In the genomic region with DNA sequence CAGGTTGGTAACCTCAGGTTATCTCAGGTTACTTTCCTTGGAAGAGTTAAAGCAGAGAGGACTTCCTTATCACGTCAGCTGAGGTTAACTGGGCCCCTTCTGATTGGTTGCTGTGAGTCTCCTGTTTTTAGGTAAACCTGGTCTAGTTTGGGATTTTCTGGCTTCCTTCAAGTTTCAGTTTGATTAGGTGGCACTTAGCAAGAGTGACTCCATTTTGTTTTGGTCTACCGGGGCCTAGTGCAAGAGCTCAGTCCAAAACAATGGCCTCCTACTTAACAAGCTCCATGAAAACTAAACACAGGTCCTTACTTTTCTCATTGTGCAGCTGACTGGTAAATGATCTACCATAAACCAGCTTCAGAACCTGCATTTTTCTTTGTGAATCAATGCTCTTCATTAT, we compare ENCODE assay signal across 39 cellular contexts.
"Had no signal": no experiment of that assay in that cellular context is flagged by ENCODE, and none has a peak within 500 bp of the region (broad histone marks: within the 10 kb centered on the region; RNA-seq: fewer than 3 reads in every experiment).

No MANE protein-coding gene starts in this region.

- H3K27me3 Mint-ChIP-seq: activated naive CD8-positive, alpha-beta T cell; activated naive CD8-positive, alpha-beta T cell treated with anti-CD3 and anti-CD28 coated beads for 36 hours; activated naive CD8-positive, alpha-beta T cell treated with anti-CD3 and anti-CD28 coated beads, Interleukin-2, amount 10 ng/mL, durations not matched to agents 7 days and 5 days; activated naive CD8-positive, alpha-beta T cell treated with anti-CD3 and anti-CD28 coated beads, Interleukin-2, amount 50 U/mL, for 24 hours; activated T-cell treated with anti-CD3 and anti-CD28 coated beads, Interleukin-2, amount 50 U/mL, for 24 hours had no signal

- H3K4me3 ChIP-seq: adrenal gland, ascending aorta, body of pancreas, breast epithelium, cardiac muscle cell had no signal

- H3K27ac ChIP-seq: adrenal gland, ascending aorta, body of pancreas, brain microvascular endothelial cell, breast epithelium, cardiac muscle cell had no signal

- DNase-seq: activated effector memory CD4-positive, alpha-beta T cell treated with anti-CD3 and anti-CD28 coated beads, Interleukin-2, amount 50 U/mL, for 16 hours; activated effector memory CD4-positive, alpha-beta T cell treated with Interleukin-2 at 50 U/mL for 16 hours; activated gamma-delta T cell; activated gamma-delta T cell treated with Interleukin-2 at 50 U/mL for 16 hours; activated naive CD4-positive, alpha-beta T cell; activated naive CD4-positive, alpha-beta T cell treated with anti-CD3 and anti-CD28 coated beads for 36 hours; activated naive CD4-positive, alpha-beta T cell treated with anti-CD3 and anti-CD28 coated beads, Interleukin-2, amount 10 ng/mL, durations not matched to agents 7 days and 5 days; activated naive CD4-positive, alpha-beta T cell treated with anti-CD3 and anti-CD28 coated beads, Interleukin-2, amount 50 U/mL, for 16 hours; activated naive CD4-positive, alpha-beta T cell treated with Interleukin-2 at 50 U/mL for 16 hours; activated naive CD8-positive, alpha-beta T cell treated with anti-CD3 and anti-CD28 coated beads for 36 hours; activated naive CD8-positive, alpha-beta T cell treated with anti-CD3 and anti-CD28 coated beads, Interleukin-2, amount 10 ng/mL, durations not matched to agents 7 days and 5 days; activated naive CD8-positive, alpha-beta T cell treated with anti-CD3 and anti-CD28 coated beads, Interleukin-2, amount 50 U/mL, for 24 hours; activated T-cell treated with anti-CD3 and anti-CD28 coated beads, Interleukin-2, amount 50 U/mL, for 24 hours; activated T-cell treated with anti-CD3 and anti-CD28 coated beads, Interleukin-2, amount 50 U/mL, for 4 hours; activated T-cell treated with anti-CD3 and anti-CD28 coated beads, Interleukin-2, amount 50 U/mL, for 48 hours; activated T-cell treated with anti-CD3 and anti-CD28 coated beads, Interleukin-2, amount 50 U/mL, for 72 hours; adrenal gland; amniotic stem cell; amygdala; anterior cingulate cortex; aorta; body of pancreas; brain microvascular endothelial cell; caudate nucleus; central memory CD4-positive, alpha-beta T cell; cerebellar nuclear complex had no signal

- H3K27me3 ChIP-seq: adrenal gland, ascending aorta, body of pancreas, brain microvascular endothelial cell, breast epithelium, cardiac muscle cell had no signal

- ATAC-seq: activated naive CD4-positive, alpha-beta T cell treated with anti-CD3 and anti-CD28 coated beads, Interleukin-2, amount 50 U/mL, for 72 hours; activated naive CD8-positive, alpha-beta T cell treated with anti-CD3 and anti-CD28 coated beads, Interleukin-2, amount 50 U/mL, for 24 hours; activated T-cell treated with anti-CD3 and anti-CD28 coated beads, Interleukin-2, amount 50 U/mL, for 4 hours; activated T-cell treated with anti-CD3 and anti-CD28 coated beads, Interleukin-2, amount 50 U/mL, for 72 hours; activated T-helper 17 cell treated with anti-CD3 and anti-CD28 coated beads, Interleukin-2, amount 50 U/mL, for 72 hours; body of pancreas had no signal

- H3K4me1 ChIP-seq: adrenal gland, ascending aorta, body of pancreas, breast epithelium had no signal

- H3K9me3 ChIP-seq: adrenal gland, body of pancreas had no signal

- H3K36me3 ChIP-seq: adrenal gland, ascending aorta, brain microvascular endothelial cell, breast epithelium, cardiac muscle cell had no signal

- H3K4me1 Mint-ChIP-seq: activated naive CD4-positive, alpha-beta T cell treated with anti-CD3 and anti-CD28 coated beads, Interleukin-2, amount 10 ng/mL, durations not matched to agents 7 days and 5 days; activated naive CD4-positive, alpha-beta T cell treated with anti-CD3 and anti-CD28 coated beads, Interleukin-2, amount 50 U/mL, for 24 hours; activated naive CD8-positive, alpha-beta T cell treated with anti-CD3 and anti-CD28 coated beads for 36 hours; activated naive CD8-positive, alpha-beta T cell treated with anti-CD3 and anti-CD28 coated beads, Interleukin-2, amount 10 ng/mL, durations not matched to agents 7 days and 5 days; activated naive CD8-positive, alpha-beta T cell treated with anti-CD3 and anti-CD28 coated beads, Interleukin-2, amount 50 U/mL, for 24 hours; activated T-helper 17 cell treated with anti-CD3 and anti-CD28 coated beads, Interleukin-2, amount 50 U/mL, for 72 hours; brain; central memory CD8-positive, alpha-beta T cell had no signal

- H3K27ac Mint-ChIP-seq: activated naive CD4-positive, alpha-beta T cell treated with anti-CD3 and anti-CD28 coated beads for 36 hours; activated naive CD4-positive, alpha-beta T cell treated with anti-CD3 and anti-CD28 coated beads, Interleukin-2, amount 10 ng/mL, durations not matched to agents 7 days and 5 days; activated naive CD4-positive, alpha-beta T cell treated with anti-CD3 and anti-CD28 coated beads, Interleukin-2, amount 50 U/mL, for 24 hours; activated naive CD4-positive, alpha-beta T cell treated with anti-CD3 and anti-CD28 coated beads, Interleukin-2, amount 50 U/mL, for 72 hours; activated naive CD8-positive, alpha-beta T cell; activated naive CD8-positive, alpha-beta T cell treated with anti-CD3 and anti-CD28 coated beads for 36 hours; activated naive CD8-positive, alpha-beta T cell treated with anti-CD3 and anti-CD28 coated beads, Interleukin-2, amount 10 ng/mL, durations not matched to agents 7 days and 5 days; activated naive CD8-positive, alpha-beta T cell treated with anti-CD3 and anti-CD28 coated beads, Interleukin-2, amount 50 U/mL, for 24 hours; activated T-cell treated with anti-CD3 and anti-CD28 coated beads, Interleukin-2, amount 50 U/mL, for 24 hours; activated T-cell treated with anti-CD3 and anti-CD28 coated beads, Interleukin-2, amount 50 U/mL, for 72 hours; activated T-helper 1 cell treated with anti-CD3 and anti-CD28 coated beads, Interleukin-12 subunit alpha, Interleukin-12 subunit beta, Interleukin-2, Interleukin-4 antibody, amounts not matched to agents 30 ng/mL and 10 ng/mL and 1 ng/mL, durations not matched to agents 14 hours and 24 hours and 36 hours; activated T-helper 17 cell treated with anti-CD3 and anti-CD28 coated beads, Interleukin-2, amount 50 U/mL, for 72 hours; activated T-helper 2 cell treated with anti-CD3 and anti-CD28 coated beads, Interferon-gamma antibody, Interleukin-2, Interleukin-4, amounts not matched to agents 10 μg/mL and 5 μg/mL and 100 μg/mL, durations not matched to agents 14 hours and 24 hours and 36 hours; brain had no signal

- H3K4me3 Mint-ChIP-seq: activated naive CD4-positive, alpha-beta T cell treated with anti-CD3 and anti-CD28 coated beads for 36 hours; activated naive CD4-positive, alpha-beta T cell treated with anti-CD3 and anti-CD28 coated beads, Interleukin-2, amount 10 ng/mL, durations not matched to agents 7 days and 5 days; activated naive CD4-positive, alpha-beta T cell treated with anti-CD3 and anti-CD28 coated beads, Interleukin-2, amount 50 U/mL, for 24 hours; activated naive CD8-positive, alpha-beta T cell; activated naive CD8-positive, alpha-beta T cell treated with anti-CD3 and anti-CD28 coated beads for 36 hours; activated naive CD8-positive, alpha-beta T cell treated with anti-CD3 and anti-CD28 coated beads, Interleukin-2, amount 10 ng/mL, durations not matched to agents 7 days and 5 days; activated naive CD8-positive, alpha-beta T cell treated with anti-CD3 and anti-CD28 coated beads, Interleukin-2, amount 50 U/mL, for 24 hours; activated T-cell treated with anti-CD3 and anti-CD28 coated beads, Interleukin-2, amount 50 U/mL, for 24 hours; activated T-cell treated with anti-CD3 and anti-CD28 coated beads, Interleukin-2, amount 50 U/mL, for 4 hours; activated T-cell treated with anti-CD3 and anti-CD28 coated beads, Interleukin-2, amount 50 U/mL, for 72 hours; activated T-helper 1 cell treated with anti-CD3 and anti-CD28 coated beads, Interleukin-12 subunit alpha, Interleukin-12 subunit beta, Interleukin-2, Interleukin-4 antibody, amounts not matched to agents 30 ng/mL and 10 ng/mL and 1 ng/mL, durations not matched to agents 14 hours and 24 hours and 36 hours; activated T-helper 17 cell treated with anti-CD3 and anti-CD28 coated beads, Interleukin-2, amount 50 U/mL, for 72 hours; brain; central memory CD8-positive, alpha-beta T cell had no signal

- FAIRE-seq: astrocyte, bronchial epithelial cell had no signal

- H3K36me3 Mint-ChIP-seq: activated naive CD4-positive, alpha-beta T cell treated with anti-CD3 and anti-CD28 coated beads, Interleukin-2, amount 10 ng/mL, durations not matched to agents 7 days and 5 days; activated naive CD8-positive, alpha-beta T cell; activated naive CD8-positive, alpha-beta T cell treated with anti-CD3 and anti-CD28 coated beads for 36 hours; activated naive CD8-positive, alpha-beta T cell treated with anti-CD3 and anti-CD28 coated beads, Interleukin-2, amount 10 ng/mL, durations not matched to agents 7 days and 5 days had no signal

- H3K9me3 Mint-ChIP-seq: activated naive CD4-positive, alpha-beta T cell treated with anti-CD3 and anti-CD28 coated beads, Interleukin-2, amount 50 U/mL, for 24 hours; activated T-helper 17 cell treated with anti-CD3 and anti-CD28 coated beads, Interleukin-2, amount 50 U/mL, for 72 hours; central memory CD8-positive, alpha-beta T cell had no signal
